In the genomic region with DNA sequence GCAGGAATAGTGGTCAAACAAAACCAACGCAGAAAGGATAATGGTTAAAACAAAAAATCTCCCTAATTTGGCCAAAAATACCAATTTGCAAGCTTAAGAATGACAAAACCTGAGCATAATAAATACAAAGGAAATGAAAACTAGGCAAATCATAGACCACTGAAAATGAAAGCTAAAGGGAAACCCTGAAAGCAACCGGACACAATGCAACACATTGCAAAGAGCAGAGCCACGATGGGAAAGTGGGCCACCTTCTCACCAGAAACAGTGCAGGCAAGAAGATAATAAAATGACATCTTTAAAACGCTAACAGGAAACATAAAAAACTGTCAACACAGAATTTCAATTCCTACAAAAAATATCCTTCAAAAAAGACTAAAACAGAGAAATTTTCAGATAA, we compare ENCODE assay signal across 16 cellular contexts.
DNase-seq lines count a peak whose midpoint lies in the region; ATAC-seq and TF ChIP-seq lines count a peak whose summit lies in the region.
"Had no signal": no experiment of that assay in that cellular context is flagged by ENCODE, and none has a peak within 500 bp of the region (broad histone marks: within the 10 kb centered on the region; RNA-seq: fewer than 3 reads in every experiment).

No MANE protein-coding gene starts in this region.

- peak overlapping the region; percentile 8 to 64 (median 51) for H3K4me3 Mint-ChIP-seq in immature natural killer cell
- H3K4me3 Mint-ChIP-seq in natural killer cell treated with Interleukin-12 subunit alpha and Interleukin-12 subunit beta and Interleukin-15 and Interleukin-18, amount 100 ng/mL, for 72 hours = peak overlapping the region; percentile 71
- H3K4me3 Mint-ChIP-seq: B cell; CD4-positive, alpha-beta T cell; CD8-positive, alpha-beta T cell had no signal

- no peaks in the 10 kb centered on the region for H3K9me3 Mint-ChIP-seq in immature natural killer cell
- H3K9me3 Mint-ChIP-seq in natural killer cell treated with Interleukin-12 subunit alpha and Interleukin-12 subunit beta and Interleukin-15 and Interleukin-18, amount 100 ng/mL, for 72 hours = peaks cover 7% of the 10 kb centered on the region
- H3K9me3 Mint-ChIP-seq: CD4-positive, alpha-beta T cell had no signal

- peaks cover 3 to 7% (median 5%) of the 10 kb centered on the region in 3 donors for H3K36me3 Mint-ChIP-seq in immature natural killer cell
- H3K36me3 Mint-ChIP-seq in natural killer cell treated with Interleukin-12 subunit alpha and Interleukin-12 subunit beta and Interleukin-15 and Interleukin-18, amount 100 ng/mL, for 72 hours = peaks cover 11% of the 10 kb centered on the region
- H3K36me3 Mint-ChIP-seq: CD8-positive, alpha-beta T cell had no signal

- H3K4me3 ChIP-seq in HAP-1 = no peak overlapping the region
- H3K4me3 ChIP-seq: BLaER1 treated with 17β-estradiol and CSF1 and Interleukin-3, amounts not matched to agents 10 nM and 100 nM had no signal

- H3K4me1 ChIP-seq in HAP-1 = no peaks in the 10 kb centered on the region
- H3K4me1 ChIP-seq: BLaER1 treated with 17β-estradiol and CSF1 and Interleukin-3, amounts not matched to agents 10 nM and 100 nM; Caco-2 had no signal

- H3K36me3 ChIP-seq in HAP-1 (replicated peaks) = no peaks in the 10 kb centered on the region

- no peaks in the 10 kb centered on the region for H3K27me3 ChIP-seq in HAP-1 (ENCODE audit: low read depth)
- H3K27me3 ChIP-seq: BLaER1 treated with 17β-estradiol and CSF1 and Interleukin-3, amounts not matched to agents 10 nM and 100 nM had no signal

- in situ Hi-C loops in HAP-1 (cut with MboI; ENCODE audit: low sequenced_read_pairs) = no loop called here
- in situ Hi-C loops in GM13976 (cut with MboI; ENCODE audit: low sequenced_read_pairs, unreplicated experiment) = no loop called here

- H3K27ac Mint-ChIP-seq in immature natural killer cell = peak overlapping the region; percentile 8 to 73 (median 40)
- peak overlapping the region in 1 of 2 donors; percentile 40 for H3K27ac Mint-ChIP-seq in natural killer cell treated with Interleukin-12 subunit alpha and Interleukin-12 subunit beta and Interleukin-15 and Interleukin-18, amount 100 ng/mL, for 72 hours
- H3K27ac Mint-ChIP-seq: B cell; CD4-positive, alpha-beta T cell; CD8-positive, alpha-beta T cell had no signal

- TF ChIP-seq CTCF in GM13976 (IDR thresholded peaks at IDR 0.05; ENCODE audit: borderline replicate concordance, control extremely low read depth, extremely low read depth, insufficient read depth, missing control alignments) = no peak

- no peak for DNase-seq in immature natural killer cell
- DNase-seq in natural killer cell treated with Interleukin-12 subunit alpha and Interleukin-12 subunit beta and Interleukin-15 and Interleukin-18, amount 100 ng/mL, for 72 hours (ENCODE audit: low spot score) = no peak
- no peak for DNase-seq in HAP-1 (ENCODE audit: low spot score in 2 of 2)
- no peak for DNase-seq in GM13976 (ENCODE audit: low spot score)
- DNase-seq: 8988T; AML-193; Caco-2; Calu3; CD4-positive, alpha-beta T cell; CD8-positive, alpha-beta T cell; DMS79 treated with DMSO at 0.1 percent for 48 hours; GF-D8 had no signal

- H3K27me3 Mint-ChIP-seq in immature natural killer cell (ENCODE audit: low read depth in 3 of 3) = peaks cover 0 to 5% (median 0%) of the 10 kb centered on the region in 3 donors
- H3K27me3 Mint-ChIP-seq in natural killer cell treated with Interleukin-12 subunit alpha and Interleukin-12 subunit beta and Interleukin-15 and Interleukin-18, amount 100 ng/mL, for 72 hours = no peaks in the 10 kb centered on the region
- H3K27me3 Mint-ChIP-seq: B cell; CD4-positive, alpha-beta T cell had no signal

- no peaks in the 10 kb centered on the region for H3K9me3 ChIP-seq in HAP-1
- H3K9me3 ChIP-seq: Caco-2 had no signal

- ATAC-seq in GM21423 (IDR thresholded peaks at IDR 0.05; ENCODE audit: unreplicated experiment) (peak; percentile 65), HG02759 (IDR thresholded peaks at IDR 0.05; ENCODE audit: unreplicated experiment) (no peak)
- no peak for ATAC-seq in natural killer cell treated with Interleukin-12 subunit alpha and Interleukin-12 subunit beta and Interleukin-15 and Interleukin-18, amount 100 ng/mL, for 72 hours
- ATAC-seq: CD8-positive, alpha-beta T cell had no signal

- peaks cover 44 to 54% of the 10 kb centered on the region in 2 donors for H3K4me1 Mint-ChIP-seq in immature natural killer cell
- peaks cover 28 to 35% of the 10 kb centered on the region in 2 donors for H3K4me1 Mint-ChIP-seq in natural killer cell treated with Interleukin-12 subunit alpha and Interleukin-12 subunit beta and Interleukin-15 and Interleukin-18, amount 100 ng/mL, for 72 hours (ENCODE audit: low read depth in 2 of 2)
- H3K4me1 Mint-ChIP-seq: B cell had no signal
